Comparison of ENCODE assay signal across 22 cellular contexts in genomic region chr13:83503424-83503823, GRCh38.
DNase-seq lines count a peak whose midpoint lies in the region; ATAC-seq and TF ChIP-seq lines count a peak whose summit lies in the region.
"Had no signal": no experiment of that assay in that cellular context is flagged by ENCODE, and none has a peak within 500 bp of the region (broad histone marks: within the 10 kb centered on the region; RNA-seq: fewer than 3 reads in every experiment).

No MANE protein-coding gene starts in this region.

- peaks cover 12% of the 10 kb centered on the region for H3K9me3 Mint-ChIP-seq in activated CD8-positive, alpha-beta T cell treated with anti-CD3 and anti-CD28 coated beads for 36 hours

- no peak overlapping the region for H3K27ac Mint-ChIP-seq in activated CD8-positive, alpha-beta T cell treated with anti-CD3 and anti-CD28 coated beads for 36 hours
- H3K27ac Mint-ChIP-seq: effector memory CD8-positive, alpha-beta T cell; stimulated activated naive CD8-positive, alpha-beta T cell treated with anti-CD3 and anti-CD28 coated beads, Interleukin-15, Interleukin-2, amounts not matched to agents 100 ng/mL and 50 ng/mL, for 24 hours had no signal

- no peak overlapping the region for H3K4me3 ChIP-seq in RWPE2 (ENCODE audit: severe bottlenecking)
- H3K4me3 ChIP-seq in epithelial cell of esophagus (ENCODE audit: low read length), result no peak overlapping the region
- no peak overlapping the region for H3K4me3 ChIP-seq in skeletal muscle cell (ENCODE audit: low read depth, low read length)
- H3K4me3 ChIP-seq: adrenal gland, esophagus squamous epithelium, prostate gland, skin epidermis had no signal

- DNase-seq in GM03348 (ENCODE audit: low spot score) (peak; percentile 66), RWPE2 (ENCODE audit: low spot score) (no peak), epithelial cell of esophagus (ENCODE audit: low read depth) (peak; percentile 16), skeletal muscle cell (ENCODE audit: low read depth) (peak; percentile 58), Kasumi-1 (lab: John Stamatoyannopoulos, UW) (no peak)
- no peak for DNase-seq in activated CD8-positive, alpha-beta T cell treated with anti-CD3 and anti-CD28 coated beads for 36 hours
- no peak for DNase-seq in activated T-cell treated with anti-CD3 and anti-CD28 coated beads, Interleukin-2, amount 50 U/mL, for 1 hour
- DNase-seq: activated CD4-positive, alpha-beta T cell treated with anti-CD3 and anti-CD28 coated beads, Interleukin-2, amount 50 U/mL, for 1 hour; activated gamma-delta T cell; adrenal gland; effector memory CD8-positive, alpha-beta T cell; esophagus squamous epithelium; NCI-H1694 treated with DMSO at 0.1 percent for 48 hours; OCI-M1; SIG-M5; stimulated activated CD4-positive, alpha-beta T cell treated with anti-CD3 and anti-CD28 coated beads, Interleukin-2, amount 100 ng/mL, for 24 hours; trophoblast cell had no signal

- H3K27me3 ChIP-seq in RWPE2 (ENCODE audit: insufficient read depth, poor library complexity, severe bottlenecking), result no peaks in the 10 kb centered on the region
- H3K27me3 ChIP-seq: adrenal gland, esophagus squamous epithelium had no signal

- H3K27ac ChIP-seq in RWPE2 (ENCODE audit: poor library complexity, severe bottlenecking), result no peak overlapping the region
- H3K27ac ChIP-seq: adrenal gland, esophagus squamous epithelium, prostate gland, skin epidermis had no signal

- ATAC-seq in RWPE2 (ENCODE audit: low read depth) (peak; percentile 31; the same call in 1 of the 3 replicates), HG02610 (IDR thresholded peaks at IDR 0.05; ENCODE audit: unreplicated experiment) (no peak)
- no peak for ATAC-seq in activated CD8-positive, alpha-beta T cell treated with anti-CD3 and anti-CD28 coated beads for 36 hours
- ATAC-seq: effector memory CD8-positive, alpha-beta T cell had no signal

- TF ChIP-seq CTCF in RWPE2 (IDR thresholded peaks at IDR 0.05; ENCODE audit: poor library complexity, severe bottlenecking), result no peak
- no peak for TF ChIP-seq CTCF in epithelial cell of esophagus (IDR thresholded peaks at IDR 0.05; ENCODE audit: insufficient read depth, low read depth, low read length, missing control alignments)
- TF ChIP-seq CTCF in activated CD8-positive, alpha-beta T cell treated with anti-CD3 and anti-CD28 coated beads for 36 hours (IDR thresholded peaks at IDR 0.05), result no peak

- intact Hi-C loops in activated CD8-positive, alpha-beta T cell treated with anti-CD3 and anti-CD28 coated beads for 36 hours (cut with micrococcal nuclease), result no loop called here

- POLR2A ChIA-PET in activated CD8-positive, alpha-beta T cell treated with anti-CD3 and anti-CD28 coated beads for 36 hours (lab: Charles Lee), result no interaction called here

- peaks cover 9% of the 10 kb centered on the region for H3K4me1 ChIP-seq in RWPE2 (ENCODE audit: insufficient read depth, poor library complexity, severe bottlenecking)
- H3K4me1 ChIP-seq: adrenal gland, esophagus squamous epithelium, prostate gland had no signal

- no peaks in the 10 kb centered on the region for H3K4me1 Mint-ChIP-seq in activated CD8-positive, alpha-beta T cell treated with anti-CD3 and anti-CD28 coated beads for 36 hours (ENCODE audit: low read depth)
- H3K4me1 Mint-ChIP-seq: neural crest cell had no signal

- no peaks in the 10 kb centered on the region for H3K9me3 ChIP-seq in RWPE2 (ENCODE audit: severe bottlenecking)
- H3K9me3 ChIP-seq: adrenal gland, esophagus squamous epithelium, prostate gland had no signal

- H3K36me3 ChIP-seq in RWPE2 (ENCODE audit: low read depth), result no peaks in the 10 kb centered on the region
- H3K36me3 ChIP-seq: adrenal gland, esophagus squamous epithelium, prostate gland had no signal

- no peaks in the 10 kb centered on the region for H3K27me3 Mint-ChIP-seq in activated CD8-positive, alpha-beta T cell treated with anti-CD3 and anti-CD28 coated beads for 36 hours
- H3K27me3 Mint-ChIP-seq: effector memory CD8-positive, alpha-beta T cell; stimulated activated naive CD8-positive, alpha-beta T cell treated with anti-CD3 and anti-CD28 coated beads, Interleukin-15, Interleukin-2, amounts not matched to agents 100 ng/mL and 50 ng/mL, for 24 hours had no signal

- H3K4me3 Mint-ChIP-seq in activated CD8-positive, alpha-beta T cell treated with anti-CD3 and anti-CD28 coated beads for 36 hours, result no peak overlapping the region
- H3K4me3 Mint-ChIP-seq: effector memory CD8-positive, alpha-beta T cell; neural crest cell; stimulated activated naive CD8-positive, alpha-beta T cell treated with anti-CD3 and anti-CD28 coated beads, Interleukin-15, Interleukin-2, amounts not matched to agents 100 ng/mL and 50 ng/mL, for 24 hours had no signal

- CTCF ChIA-PET in activated CD8-positive, alpha-beta T cell treated with anti-CD3 and anti-CD28 coated beads for 36 hours (lab: Charles Lee), result no interaction called here

- no peaks in the 10 kb centered on the region for H3K36me3 Mint-ChIP-seq in activated CD8-positive, alpha-beta T cell treated with anti-CD3 and anti-CD28 coated beads for 36 hours (ENCODE audit: low read depth)

Comparison
In these comparisons a context has a peak if more than half of its experiments do, and no peak if none do; other contexts are left out.
1. DNase-seq: peak in GM03348 (single experiment), epithelial cell of esophagus (single experiment) and skeletal muscle cell (single experiment); none in RWPE2 (single experiment), activated CD8-positive, alpha-beta T cell treated with anti-CD3 and anti-CD28 coated beads for 36 hours (single experiment), activated T-cell treated with anti-CD3 and anti-CD28 coated beads, Interleukin-2, amount 50 U/mL, for 1 hour (single experiment) and Kasumi-1 (0 of 2).